ENCODE assay signal across 8 cellular contexts in genomic region chr11:118792642-118793124, GRCh38. TPM values are rescaled to one million over a fixed set of nuclear protein-coding genes. Genes with fewer than 3 reads are reported as not detected.
A peak's percentile ranks its signal among the peaks of the same experiment; 100 is the strongest.
DNase-seq lines count a peak whose midpoint lies in the region; TF ChIP-seq lines count a peak whose summit lies in the region.

No MANE protein-coding gene starts in this region.

- H3K36me3 Mint-ChIP-seq in chondrocyte (ENCODE audit: low read depth) = no peaks in the 10 kb centered on the region

- CTCF ChIA-PET in HEK293T (lab: Yijun Ruan, JAX) = interaction anchor here (1.3 kb wide), 1 partner anchor 102 kb away, joined by 6 read pairs; no protein-coding TSS in a partner anchor

- H3K27me3 Mint-ChIP-seq in chondrocyte (ENCODE audit: low read depth) = no peaks in the 10 kb centered on the region

- H3K4me3 Mint-ChIP-seq in chondrocyte (ENCODE audit: unreplicated experiment) = peak overlapping the region; percentile 97

- peaks cover 26% of the 10 kb centered on the region for H3K4me1 Mint-ChIP-seq in chondrocyte (ENCODE audit: low read depth)

- POLR2A ChIA-PET in HEK293T (lab: Yijun Ruan, JAX) = interaction anchor here (0.6 to 2.8 kb wide), 20 partner anchors 9 to 204 kb away, joined by 3 to 16 read pairs (median 4); partner anchors contain the start of gene CXCR5

- peak overlapping the region; percentile 93 for H3K27ac Mint-ChIP-seq in chondrocyte (ENCODE audit: unreplicated experiment)

- no peaks in the 10 kb centered on the region for H3K9me3 Mint-ChIP-seq in chondrocyte (ENCODE audit: low read depth)

- DNase-seq in GM12865 (ENCODE audit: low read depth) (peak; percentile 96), HEK293T (ENCODE audit: extremely low spot score) (peak; percentile 85), NCI-H1436 (lab: John Stamatoyannopoulos, UW) (peak; percentile 19), chondrocyte (ENCODE audit: low spot score) (no peak), islet precursor cell (peak; percentile 95), NCI-H1694 (lab: John Stamatoyannopoulos, UW) (no peak)
- peak; percentile 43 for DNase-seq in activated CD4-positive, CD25-positive, alpha-beta regulatory T cell treated with anti-CD3 and anti-CD28 coated beads, Interleukin-2, amount 50 U/mL, for 16 hours (ENCODE audit: low read depth, low spot score)
- peak; percentile 49 to 57 for DNase-seq in stimulated activated CD4-positive, alpha-beta T cell treated with anti-CD3 and anti-CD28 coated beads, Interleukin-12 subunit alpha, Interleukin-12 subunit beta, amount 100 ng/mL, for 24 hours (ENCODE audit: low read depth in 2 of 2)

- no peak for TF ChIP-seq CTCF in GM12865 (IDR thresholded peaks at IDR 0.05; ENCODE audit: insufficient read depth, low read depth, low read length, missing control alignments)
- no peak for TF ChIP-seq CTCF in chondrocyte (IDR thresholded peaks at IDR 0.05)

- peak overlapping the region; percentile 90 for H3K4me3 ChIP-seq in GM12865 (ENCODE audit: low read depth, low read length)

TF ChIP-seq in HEK293T, 16 proteins besides CTCF, POLR2A, EP300 and RAD21:
- no peak for TF ChIP-seq NFRKB (IDR thresholded peaks at IDR 0.05)
- TF ChIP-seq FOXK2 (IDR thresholded peaks at IDR 0.05) = no peak
- TF ChIP-seq, protein P1, sequence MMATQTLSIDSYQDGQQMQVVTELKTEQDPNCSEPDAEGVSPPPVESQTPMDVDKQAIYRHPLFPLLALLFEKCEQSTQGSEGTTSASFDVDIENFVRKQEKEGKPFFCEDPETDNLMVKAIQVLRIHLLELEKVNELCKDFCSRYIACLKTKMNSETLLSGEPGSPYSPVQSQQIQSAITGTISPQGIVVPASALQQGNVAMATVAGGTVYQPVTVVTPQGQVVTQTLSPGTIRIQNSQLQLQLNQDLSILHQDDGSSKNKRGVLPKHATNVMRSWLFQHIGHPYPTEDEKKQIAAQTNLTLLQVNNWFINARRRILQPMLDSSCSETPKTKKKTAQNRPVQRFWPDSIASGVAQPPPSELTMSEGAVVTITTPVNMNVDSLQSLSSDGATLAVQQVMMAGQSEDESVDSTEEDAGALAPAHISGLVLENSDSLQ (IDR thresholded peaks at IDR 0.05) = no peak
- TF ChIP-seq BHLHE40 (IDR thresholded peaks at IDR 0.05; ENCODE audit: borderline replicate concordance) = no peak
- TF ChIP-seq TARDBP (IDR thresholded peaks at IDR 0.05) = no peak
- TF ChIP-seq L3MBTL2 (conservative IDR thresholded peaks at IDR 0.05) = no peak
- no peak for TF ChIP-seq LEF1 (IDR thresholded peaks at IDR 0.05; ENCODE audit: borderline replicate concordance)
- no peak for TF ChIP-seq ELF4 (IDR thresholded peaks at IDR 0.05)
- no peak for TF ChIP-seq CTBP1 (IDR thresholded peaks at IDR 0.05; ENCODE audit: borderline replicate concordance)
- no peak for TF ChIP-seq FOXM1 (IDR thresholded peaks at IDR 0.05; ENCODE audit: borderline replicate concordance)
- no peak for TF ChIP-seq ZNF384 (IDR thresholded peaks at IDR 0.05)
- no peak for TF ChIP-seq SUZ12 (IDR thresholded peaks at IDR 0.05)
- no peak for TF ChIP-seq ARNT (IDR thresholded peaks at IDR 0.05)
- no peak for TF ChIP-seq HDGF (IDR thresholded peaks at IDR 0.05; ENCODE audit: borderline replicate concordance)
- TF ChIP-seq SP1 (IDR thresholded peaks at IDR 0.05) = no peak

RNA-seq across cellular contexts. Expression of gene DDX6, which starts 1.7 kb away (rescaled TPM):
- 135 to 156 TPM (median 136 TPM) in 3 replicates for total RNA-seq in chondrocyte

Comparison
In these comparisons a context has a peak if more than half of its experiments do, and no peak if none do; other contexts are left out.
1. DNase-seq: peak in GM12865 (single experiment), HEK293T (single experiment), NCI-H1436 (single experiment), activated CD4-positive, CD25-positive, alpha-beta regulatory T cell treated with anti-CD3 and anti-CD28 coated beads, Interleukin-2, amount 50 U/mL, for 16 hours (single experiment), islet precursor cell (single experiment) and stimulated activated CD4-positive, alpha-beta T cell treated with anti-CD3 and anti-CD28 coated beads, Interleukin-12 subunit alpha, Interleukin-12 subunit beta, amount 100 ng/mL, for 24 hours (2 of 2); none in chondrocyte (single experiment) and NCI-H1694 (single experiment).